15 cellular contexts compared by ENCODE assay signal in genomic region chr6:118288355-118289124, GRCh38.
DNase-seq lines count a peak whose midpoint lies in the region; ATAC-seq and TF ChIP-seq lines count a peak whose summit lies in the region.
"Had no signal": no experiment of that assay in that cellular context is flagged by ENCODE, and none has a peak within 500 bp of the region (broad histone marks: within the 10 kb centered on the region; RNA-seq: fewer than 3 reads in every experiment).

No MANE protein-coding gene starts in this region.

- no peaks in the 10 kb centered on the region for H3K27me3 Mint-ChIP-seq in activated CD4-positive, alpha-beta T cell treated with anti-CD3 and anti-CD28 coated beads for 36 hours
- H3K27me3 Mint-ChIP-seq in activated CD4-positive, alpha-beta T cell treated with anti-CD3 and anti-CD28 coated beads, Interleukin-2, amount 10 ng/mL, durations not matched to agents 24 days and 14 days = peaks cover 15% of the 10 kb centered on the region

- H3K4me1 ChIP-seq in Panc1 (ENCODE audit: control insufficient read depth, insufficient read depth, low read length) (no peaks in the 10 kb centered on the region), uterus (no peaks in the 10 kb centered on the region)
- H3K4me1 ChIP-seq: A549 had no signal

- H3K9me3 ChIP-seq in Panc1 (ENCODE audit: control insufficient read depth, insufficient read depth, low read depth, low read length) (no peaks in the 10 kb centered on the region), uterus (no peaks in the 10 kb centered on the region)
- H3K9me3 ChIP-seq: A549, MG63, upper lobe of left lung had no signal

- H3K27me3 ChIP-seq in Panc1 (ENCODE audit: control insufficient read depth, insufficient read depth, low read length) (no peaks in the 10 kb centered on the region), uterus (no peaks in the 10 kb centered on the region)
- H3K27me3 ChIP-seq: MG63, upper lobe of left lung had no signal

- BruUV-seq in Panc1 (replicated peaks; lab: Mats Ljungman, UMichigan) = no TSS peak

- CTCF ChIA-PET in activated CD4-positive, alpha-beta T cell treated with anti-CD3 and anti-CD28 coated beads for 36 hours (lab: Charles Lee) = interaction anchor here (0.6 kb wide), 1 partner anchor 388 kb away, joined by 3 read pairs; no protein-coding TSS in a partner anchor
- CTCF ChIA-PET in Panc1 (lab: Charles Lee) = no interaction called here

- in situ Hi-C loops in Panc1 (cut with HindIII; ENCODE audit: low pct_unique_long_range_greater_than_20kb, low sequenced_read_pairs) = no loop called here

- no peak overlapping the region for H3K27ac ChIP-seq in Panc1 (ENCODE audit: low read length)
- no peak overlapping the region for H3K27ac ChIP-seq in uterus
- H3K27ac ChIP-seq: A549, upper lobe of left lung had no signal

- POLR2A ChIA-PET in activated CD4-positive, alpha-beta T cell treated with anti-CD3 and anti-CD28 coated beads for 36 hours (lab: Charles Lee) = no interaction called here
- POLR2A ChIA-PET in Panc1 (lab: Charles Lee) = no interaction called here

- no peak for TF ChIP-seq POLR2A in uterus (IDR thresholded peaks at IDR 0.05)

- no peaks in the 10 kb centered on the region for H3K9me3 Mint-ChIP-seq in activated CD4-positive, alpha-beta T cell treated with anti-CD3 and anti-CD28 coated beads for 36 hours (ENCODE audit: low read depth)
- no peaks in the 10 kb centered on the region for H3K9me3 Mint-ChIP-seq in activated CD4-positive, alpha-beta T cell treated with anti-CD3 and anti-CD28 coated beads, Interleukin-2, amount 10 ng/mL, durations not matched to agents 24 days and 14 days
- H3K9me3 Mint-ChIP-seq: activated T-helper 1 cell treated with anti-CD3 and anti-CD28 coated beads, Interleukin-12 subunit alpha, Interleukin-12 subunit beta, Interleukin-2, Interleukin-4 antibody, amounts not matched to agents 30 ng/mL and 10 ng/mL and 1 ng/mL, durations not matched to agents 14 hours and 24 hours and 36 hours; effector memory CD8-positive, alpha-beta T cell had no signal

- DNase-seq in activated CD4-positive, alpha-beta T cell treated with anti-CD3 and anti-CD28 coated beads for 36 hours = no peak
- no peak for DNase-seq in activated CD4-positive, alpha-beta T cell treated with anti-CD3 and anti-CD28 coated beads, Interleukin-2, amount 10 ng/mL, durations not matched to agents 24 days and 14 days
- DNase-seq in Panc1 (ENCODE audit: low read depth, low spot score) (no peak), fibroblast of gingiva (ENCODE audit: low read depth) (peak; percentile 50), putamen (ENCODE audit: low spot score) (peak; percentile 20), posterior vena cava (ENCODE audit: low spot score) (no peak), uterus (no peak)
- DNase-seq: activated CD4-positive, alpha-beta T cell treated with anti-CD3 and anti-CD28 coated beads for 4 hours; anterior cingulate cortex; effector memory CD8-positive, alpha-beta T cell; MG63; upper lobe of left lung had no signal

- peaks cover 2% of the 10 kb centered on the region for H3K4me1 Mint-ChIP-seq in activated CD4-positive, alpha-beta T cell treated with anti-CD3 and anti-CD28 coated beads for 36 hours
- H3K4me1 Mint-ChIP-seq in activated CD4-positive, alpha-beta T cell treated with anti-CD3 and anti-CD28 coated beads, Interleukin-2, amount 10 ng/mL, durations not matched to agents 24 days and 14 days = peaks cover 2% of the 10 kb centered on the region

- no peaks in the 10 kb centered on the region for H3K36me3 ChIP-seq in Panc1 (ENCODE audit: control insufficient read depth, insufficient read depth, low read length)
- H3K36me3 ChIP-seq in uterus = no peaks in the 10 kb centered on the region
- H3K36me3 ChIP-seq: MG63, upper lobe of left lung had no signal

- H3K27ac Mint-ChIP-seq in activated CD4-positive, alpha-beta T cell treated with anti-CD3 and anti-CD28 coated beads for 36 hours = no peak overlapping the region
- H3K27ac Mint-ChIP-seq in activated CD4-positive, alpha-beta T cell treated with anti-CD3 and anti-CD28 coated beads, Interleukin-2, amount 10 ng/mL, durations not matched to agents 24 days and 14 days = no peak overlapping the region
- H3K27ac Mint-ChIP-seq: activated T-helper 1 cell treated with anti-CD3 and anti-CD28 coated beads, Interleukin-12 subunit alpha, Interleukin-12 subunit beta, Interleukin-2, Interleukin-4 antibody, amounts not matched to agents 30 ng/mL and 10 ng/mL and 1 ng/mL, durations not matched to agents 14 hours and 24 hours and 36 hours; effector memory CD8-positive, alpha-beta T cell had no signal

- TF ChIP-seq CTCF in Panc1 (IDR thresholded peaks at IDR 0.05) = peak; percentile 12; the same call in 1 of the 2 replicates
- TF ChIP-seq CTCF in uterus (IDR thresholded peaks at IDR 0.05) = peak in 1 of 4 experiments; percentile 24

- H3K36me3 Mint-ChIP-seq in activated CD4-positive, alpha-beta T cell treated with anti-CD3 and anti-CD28 coated beads for 36 hours (ENCODE audit: low read depth) = no peaks in the 10 kb centered on the region
- no peaks in the 10 kb centered on the region for H3K36me3 Mint-ChIP-seq in activated CD4-positive, alpha-beta T cell treated with anti-CD3 and anti-CD28 coated beads, Interleukin-2, amount 10 ng/mL, durations not matched to agents 24 days and 14 days (ENCODE audit: low read depth)

- peak; percentile 42 for ATAC-seq in activated CD4-positive, alpha-beta T cell treated with anti-CD3 and anti-CD28 coated beads for 36 hours
- no peak for ATAC-seq in Panc1
- no peak for ATAC-seq in HG02588 (IDR thresholded peaks at IDR 0.05; ENCODE audit: unreplicated experiment)
- ATAC-seq: A549; effector memory CD8-positive, alpha-beta T cell had no signal

- H3K4me3 Mint-ChIP-seq in activated CD4-positive, alpha-beta T cell treated with anti-CD3 and anti-CD28 coated beads for 36 hours = no peak overlapping the region
- no peak overlapping the region for H3K4me3 Mint-ChIP-seq in activated CD4-positive, alpha-beta T cell treated with anti-CD3 and anti-CD28 coated beads, Interleukin-2, amount 10 ng/mL, durations not matched to agents 24 days and 14 days
- H3K4me3 Mint-ChIP-seq: activated T-helper 1 cell treated with anti-CD3 and anti-CD28 coated beads, Interleukin-12 subunit alpha, Interleukin-12 subunit beta, Interleukin-2, Interleukin-4 antibody, amounts not matched to agents 30 ng/mL and 10 ng/mL and 1 ng/mL, durations not matched to agents 14 hours and 24 hours and 36 hours; effector memory CD8-positive, alpha-beta T cell had no signal

- H3K4me3 ChIP-seq in Panc1 (ENCODE audit: low read depth in 2 of 2, low read length in 2 of 2) = no peak overlapping the region
- no peak overlapping the region for H3K4me3 ChIP-seq in uterus
- H3K4me3 ChIP-seq: A549, MG63, upper lobe of left lung had no signal

- intact Hi-C loops in activated CD4-positive, alpha-beta T cell treated with anti-CD3 and anti-CD28 coated beads for 36 hours (cut with DNase I, micrococcal nuclease) = loop anchor here in 1 of 2 experiments (10.0 kb wide), 2 partner anchors 606 to 676 kb away; partner anchors contain the start of gene ASF1A
- intact Hi-C loops in activated CD4-positive, alpha-beta T cell treated with anti-CD3 and anti-CD28 coated beads, Interleukin-2, amount 10 ng/mL, durations not matched to agents 24 days and 14 days (cut with micrococcal nuclease) = loop anchor here (10.0 kb wide), 4 partner anchors 216 to 676 kb away; partner anchors contain the start of gene ASF1A
- intact Hi-C loops in Panc1 (cut with micrococcal nuclease; ENCODE audit: unreplicated experiment) (no loop called here), posterior vena cava (cut with DNase I) (loop anchor here (10.0 kb wide), 4 partner anchors 226 to 486 kb away; no protein-coding TSS in a partner anchor), uterus (cut with DNase I; ENCODE audit: low total_unique reads) (no loop called here)

Comparison
In these comparisons a context has a peak if more than half of its experiments do, and no peak if none do; other contexts are left out.
1. DNase-seq: peak in fibroblast of gingiva (single experiment) and putamen (single experiment); none in activated CD4-positive, alpha-beta T cell treated with anti-CD3 and anti-CD28 coated beads for 36 hours (single experiment), activated CD4-positive, alpha-beta T cell treated with anti-CD3 and anti-CD28 coated beads, Interleukin-2, amount 10 ng/mL, durations not matched to agents 24 days and 14 days (single experiment), Panc1 (single experiment), posterior vena cava (single experiment) and uterus (0 of 2).
2. intact Hi-C loops: an anchor here in activated CD4-positive, alpha-beta T cell treated with anti-CD3 and anti-CD28 coated beads, Interleukin-2, amount 10 ng/mL, durations not matched to agents 24 days and 14 days (10.0 kb wide) and posterior vena cava (10.0 kb wide); none called in Panc1 and uterus.